12 cellular contexts compared by ENCODE assay signal in the genomic region with DNA sequence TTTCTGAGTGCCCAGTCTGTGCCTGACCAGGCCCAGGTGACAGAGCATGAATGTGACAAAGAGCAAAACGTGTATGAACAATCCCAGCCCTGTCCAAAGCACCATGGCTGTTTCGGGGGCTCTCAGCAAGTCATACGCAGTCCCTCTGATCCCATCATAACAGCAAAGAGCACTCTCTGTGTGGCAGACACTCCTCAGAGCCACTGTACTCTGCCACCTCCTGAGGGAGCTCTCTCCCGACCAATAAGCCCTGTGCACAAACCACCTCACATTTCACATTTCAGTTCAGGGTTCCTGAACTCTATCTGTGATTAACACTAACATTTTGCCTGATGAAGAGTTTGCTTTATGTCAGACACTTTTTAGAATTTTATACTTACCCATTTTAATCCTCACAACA. TPM values are rescaled to one million over a fixed set of nuclear protein-coding genes. Genes with fewer than 3 reads are reported as not detected.
DNase-seq lines count a peak whose midpoint lies in the region; ATAC-seq and TF ChIP-seq lines count a peak whose summit lies in the region.
"Had no signal": no experiment of that assay in that cellular context is flagged by ENCODE, and none has a peak within 500 bp of the region (broad histone marks: within the 10 kb centered on the region; RNA-seq: fewer than 3 reads in every experiment).

No MANE protein-coding gene starts in this region.

- dilution Hi-C loops in IMR-90 (cut with HindIII; ENCODE audit: low sequenced_read_pairs, unreplicated experiment): no loop called here

- TF ChIP-seq POLR2A in IMR-90 (IDR thresholded peaks at IDR 0.05; ENCODE audit: low read depth, low read length): no peak

- in situ Hi-C loops in IMR-90 (cut with MboI; ENCODE audit: low sequenced_read_pairs): no loop called here

- H4K8ac ChIP-seq in IMR-90 (ENCODE audit: low read depth in 2 of 2, low read length in 2 of 2): no peak overlapping the region
- no peak overlapping the region for H4K8ac ChIP-seq in trophoblast cell (ENCODE audit: low read depth, low read length)

- H3K27ac ChIP-seq in IMR-90 (ENCODE audit: insufficient read depth, low read length) (no peak overlapping the region), trophoblast cell (ENCODE audit: low read depth, low read length) (no peak overlapping the region)

- H2BK12ac ChIP-seq in trophoblast cell (ENCODE audit: low read length): no peak overlapping the region

- H3K4me3 Mint-ChIP-seq in activated T-cell treated with anti-CD3 and anti-CD28 coated beads, Interleukin-2, amount 50 U/mL, for 24 hours: no peak overlapping the region
- H3K4me3 Mint-ChIP-seq: activated T-helper 1 cell treated with anti-CD3 and anti-CD28 coated beads, Interleukin-12 subunit alpha, Interleukin-12 subunit beta, Interleukin-2, Interleukin-4 antibody, amounts not matched to agents 30 ng/mL and 10 ng/mL and 1 ng/mL, durations not matched to agents 14 hours and 24 hours and 36 hours had no signal

- no peak for TF ChIP-seq RAD21 in IMR-90 (IDR thresholded peaks at IDR 0.05; ENCODE audit: low read length)

- H4K91ac ChIP-seq in IMR-90 (ENCODE audit: insufficient read depth, low read depth, low read length) (no peak overlapping the region), trophoblast cell (ENCODE audit: low read depth, low read length) (no peak overlapping the region)

- H3K27me3 ChIP-seq in IMR-90 (ENCODE audit: control insufficient read depth, insufficient read depth, low read length): no peaks in the 10 kb centered on the region
- no peaks in the 10 kb centered on the region for H3K27me3 ChIP-seq in trophoblast cell (ENCODE audit: insufficient read depth, low read length)

- TF ChIP-seq CTCF in IMR-90 (conservative IDR thresholded peaks at IDR 0.05; ENCODE audit: low read depth, low read length): 0 out of 2 replicates have a peak, but pooled peaks have one; percentile 13

- H2BK15ac ChIP-seq in IMR-90 (ENCODE audit: low read depth, low read length): no peak overlapping the region

- H2BK120ac ChIP-seq in IMR-90 (ENCODE audit: low read depth, low read length) (no peak overlapping the region), trophoblast cell (ENCODE audit: insufficient read depth, low read length, poor library complexity) (no peak overlapping the region)

- H3K79me1 ChIP-seq in IMR-90 (ENCODE audit: low read depth in 1 of 2, low read length in 2 of 2): peaks cover 33 to 80% of the 10 kb centered on the region in 2 experiments
- H3K79me1 ChIP-seq in trophoblast cell (ENCODE audit: low read length): no peaks in the 10 kb centered on the region

- DNase-seq in activated T-cell treated with anti-CD3 and anti-CD28 coated beads, Interleukin-2, amount 50 U/mL, for 24 hours: no peak
- DNase-seq in activated T-cell treated with anti-CD3 and anti-CD28 coated beads, Interleukin-2, amount 50 U/mL, for 48 hours: no peak
- DNase-seq in IMR-90 (no peak), cerebellar cortex (ENCODE audit: low spot score) (peak; percentile 46), trophoblast cell (no peak), AG08396 (ENCODE audit: low spot score) (no peak), COLO668 (lab: John Stamatoyannopoulos, UW; ENCODE audit: unreplicated experiment) (no peak)
- DNase-seq: NCI-H526, T-helper 9 cell had no signal

- peaks cover 6% of the 10 kb centered on the region; the same call in 1 of the 2 replicates for H3K36me3 ChIP-seq in IMR-90 (ENCODE audit: control insufficient read depth, insufficient read depth, low read length)
- peaks cover 9 to 26% of the 10 kb centered on the region in 2 experiments for H3K36me3 ChIP-seq in trophoblast cell (ENCODE audit: control insufficient read depth in 1 of 2, insufficient read depth in 2 of 2, low read length in 2 of 2)

- H3K27me3 Mint-ChIP-seq in activated T-cell treated with anti-CD3 and anti-CD28 coated beads, Interleukin-2, amount 50 U/mL, for 24 hours: no peaks in the 10 kb centered on the region
- H3K27me3 Mint-ChIP-seq: progenitor cell of endocrine pancreas had no signal

- H4K12ac ChIP-seq in trophoblast cell (ENCODE audit: low read depth, low read length): no peak overlapping the region

- no peak overlapping the region for H2AK5ac ChIP-seq in IMR-90 (ENCODE audit: low read depth, low read length)
- H2AK5ac ChIP-seq in trophoblast cell (ENCODE audit: low read length): no peak overlapping the region

- H3K4me1 ChIP-seq in IMR-90 (ENCODE audit: control insufficient read depth, insufficient read depth, low read length): peaks cover 7% of the 10 kb centered on the region
- peaks cover 5 to 8% of the 10 kb centered on the region in 2 experiments for H3K4me1 ChIP-seq in trophoblast cell (ENCODE audit: control insufficient read depth in 1 of 2, insufficient read depth in 2 of 2, low read length in 2 of 2)

- 40% methylated on average over 1 of the region's 4 CpGs; no CpG with 5 or more reads in 1 of the 2 experiments for WGBS in IMR-90 (ENCODE audit: extremely low coverage in 2 of 2, insufficient read length in 1 of 2), 2 experiments
- no CpG with 5 or more reads among the region's 4 CpGs for WGBS in trophoblast cell (ENCODE audit: extremely low coverage, insufficient coverage, insufficient read length)

- H3K9me3 ChIP-seq in IMR-90 (ENCODE audit: control insufficient read depth, insufficient read depth, low read length) (no peaks in the 10 kb centered on the region), trophoblast cell (ENCODE audit: insufficient read depth, low read depth, low read length) (peaks cover 3% of the 10 kb centered on the region)

- BruUV-seq in IMR-90 (replicated peaks; lab: Mats Ljungman, UMichigan): no TSS peak

- H3K4ac ChIP-seq in IMR-90 (ENCODE audit: low read depth, low read length) (no peak overlapping the region), trophoblast cell (ENCODE audit: low read depth, low read length) (peak overlapping the region; percentile 57)

- H3K4me3 ChIP-seq in IMR-90 (ENCODE audit: insufficient read depth, low read depth, low read length): no peak overlapping the region
- no peak overlapping the region for H3K4me3 ChIP-seq in trophoblast cell (ENCODE audit: low read depth, low read length)

- H3K36me3 Mint-ChIP-seq in activated T-cell treated with anti-CD3 and anti-CD28 coated beads, Interleukin-2, amount 50 U/mL, for 24 hours (ENCODE audit: low read depth): peaks cover 37% of the 10 kb centered on the region

- peaks cover 84% of the 10 kb centered on the region for H4K20me1 ChIP-seq in IMR-90 (ENCODE audit: insufficient read depth, low read length)

- no peaks in the 10 kb centered on the region for H3K9me3 Mint-ChIP-seq in activated T-cell treated with anti-CD3 and anti-CD28 coated beads, Interleukin-2, amount 50 U/mL, for 24 hours
- H3K9me3 Mint-ChIP-seq: activated T-helper 1 cell treated with anti-CD3 and anti-CD28 coated beads, Interleukin-12 subunit alpha, Interleukin-12 subunit beta, Interleukin-2, Interleukin-4 antibody, amounts not matched to agents 30 ng/mL and 10 ng/mL and 1 ng/mL, durations not matched to agents 14 hours and 24 hours and 36 hours had no signal

- POLR2A ChIA-PET in IMR-90 (lab: Charles Lee; ENCODE audit: unreplicated experiment): no interaction called here

- intact Hi-C loops in IMR-90 (cut with micrococcal nuclease): no loop called here

- H3K9ac ChIP-seq in IMR-90 (ENCODE audit: low read depth, low read length) (no peak overlapping the region), trophoblast cell (ENCODE audit: low read length) (no peak overlapping the region)

- H2AFZ ChIP-seq in IMR-90 (replicated peaks; ENCODE audit: low read length, poor library complexity) (no peak overlapping the region), trophoblast cell (ENCODE audit: insufficient read depth, low read length, poor library complexity) (no peak overlapping the region)

- H2BK5ac ChIP-seq in IMR-90 (ENCODE audit: low read depth, low read length, poor library complexity, severe bottlenecking): no peak overlapping the region
- no peak overlapping the region for H2BK5ac ChIP-seq in trophoblast cell (ENCODE audit: low read depth, low read length, poor library complexity)

- H2BK20ac ChIP-seq in IMR-90 (ENCODE audit: low read depth, low read length): no peak overlapping the region

- H3K14ac ChIP-seq in IMR-90 (replicated peaks; ENCODE audit: low read depth, low read length): no peak overlapping the region
- no peak overlapping the region for H3K14ac ChIP-seq in trophoblast cell (ENCODE audit: low read length)

- peaks cover 26% of the 10 kb centered on the region for H3K79me2 ChIP-seq in trophoblast cell (ENCODE audit: control insufficient read depth, insufficient read depth, low read length, poor library complexity)

- peak; percentile 56 for ATAC-seq in IMR-90 (ENCODE audit: low read depth)
- no peak for ATAC-seq in HG03175 (IDR thresholded peaks at IDR 0.05; ENCODE audit: unreplicated experiment)

- H3K4me2 ChIP-seq in IMR-90 (ENCODE audit: low read depth, low read length) (no peak overlapping the region), trophoblast cell (ENCODE audit: low read length) (no peak overlapping the region)

- peak overlapping the region; percentile 67 for H3K27ac Mint-ChIP-seq in activated T-cell treated with anti-CD3 and anti-CD28 coated beads, Interleukin-2, amount 50 U/mL, for 24 hours
- H3K27ac Mint-ChIP-seq: activated T-helper 1 cell treated with anti-CD3 and anti-CD28 coated beads, Interleukin-12 subunit alpha, Interleukin-12 subunit beta, Interleukin-2, Interleukin-4 antibody, amounts not matched to agents 30 ng/mL and 10 ng/mL and 1 ng/mL, durations not matched to agents 14 hours and 24 hours and 36 hours had no signal

- H2AK9ac ChIP-seq in IMR-90 (replicated peaks; ENCODE audit: low read depth, low read length, poor library complexity): no peak overlapping the region

- peaks cover 50% of the 10 kb centered on the region for H3K9me1 ChIP-seq in IMR-90 (ENCODE audit: insufficient read depth, low read length)

- no peak overlapping the region for H4K5ac ChIP-seq in IMR-90 (ENCODE audit: low read depth, low read length)

- H3K4me1 Mint-ChIP-seq in activated T-cell treated with anti-CD3 and anti-CD28 coated beads, Interleukin-2, amount 50 U/mL, for 24 hours (ENCODE audit: low read depth): peaks cover 78% of the 10 kb centered on the region

- H3K18ac ChIP-seq in IMR-90 (ENCODE audit: low read depth, low read length) (no peak overlapping the region), trophoblast cell (ENCODE audit: low read length) (no peak overlapping the region)

- no peak overlapping the region for H3K56ac ChIP-seq in IMR-90 (ENCODE audit: extremely low read depth, insufficient read depth, low read length)

- CTCF ChIA-PET in IMR-90 (lab: Yijun Ruan, JAX): no interaction called here

- H3K23ac ChIP-seq in IMR-90 (ENCODE audit: low read depth, low read length) (no peak overlapping the region), trophoblast cell (ENCODE audit: low read length) (no peak overlapping the region)

RNA-seq across cellular contexts. Expression of gene DGCR2, which starts 6.6 kb away (rescaled TPM):
- total RNA-seq in IMR-90 (2012; rRNA removed): 17.2 and 18.6 TPM in 2 replicates
- polyA plus RNA-seq in IMR-90 (2012; rRNA removed): 33.5 and 35.4 TPM in 2 replicates
- polyA plus RNA-seq in IMR-90 (2012; cell fraction: cytosol; rRNA removed): 29.9 and 40.0 TPM in 2 replicates
- polyA plus RNA-seq in IMR-90 (2012; cell fraction: nucleus; rRNA removed; ENCODE audit: low replicate concordance): 21.0 and 41.5 TPM in 2 replicates
- 38.8 and 39.4 TPM in 2 replicates for polyA plus RNA-seq in trophoblast cell (2013)

RNA-seq across cellular contexts. Expression of gene TSSK2, which starts 15.5 kb away (rescaled TPM):
- total RNA-seq in IMR-90 (2012; rRNA removed): not detected in 2 replicates
- polyA plus RNA-seq in IMR-90 (2012; rRNA removed): not detected in 2 replicates
- not detected in 2 replicates for polyA plus RNA-seq in IMR-90 (2012; cell fraction: cytosol; rRNA removed)
- not detected in 2 replicates for polyA plus RNA-seq in IMR-90 (2012; cell fraction: nucleus; rRNA removed; ENCODE audit: low replicate concordance)
- polyA plus RNA-seq in trophoblast cell (2013): not detected in 2 replicates
- total RNA-seq: activated T-helper 1 cell treated with anti-CD3 and anti-CD28 coated beads, Interleukin-12 subunit alpha, Interleukin-12 subunit beta, Interleukin-2, Interleukin-4 antibody, amounts not matched to agents 30 ng/mL and 10 ng/mL and 1 ng/mL, durations not matched to agents 14 hours and 24 hours and 36 hours; progenitor cell of endocrine pancreas had no signal

RNA-seq across cellular contexts. Expression of gene ESS2, which starts 28.8 kb away (rescaled TPM):
- 13.4 and 16.7 TPM in 2 replicates for total RNA-seq in IMR-90 (2012; rRNA removed)
- polyA plus RNA-seq in IMR-90 (2012; rRNA removed): 17.3 and 18.3 TPM in 2 replicates
- 19.4 and 22.2 TPM in 2 replicates for polyA plus RNA-seq in IMR-90 (2012; cell fraction: cytosol; rRNA removed)
- 22.1 and 33.4 TPM in 2 replicates for polyA plus RNA-seq in IMR-90 (2012; cell fraction: nucleus; rRNA removed; ENCODE audit: low replicate concordance)
- polyA plus RNA-seq in trophoblast cell (2013): 10.5 and 10.8 TPM in 2 replicates

RNA-seq across cellular contexts. Expression of gene GSC2, which starts 34.5 kb away (rescaled TPM):
- total RNA-seq in IMR-90 (2012; rRNA removed): not detected in 2 replicates
- not detected in 2 replicates for polyA plus RNA-seq in IMR-90 (2012; rRNA removed)
- not detected in 2 replicates for polyA plus RNA-seq in IMR-90 (2012; cell fraction: cytosol; rRNA removed)
- not detected in 2 replicates for polyA plus RNA-seq in IMR-90 (2012; cell fraction: nucleus; rRNA removed; ENCODE audit: low replicate concordance)
- polyA plus RNA-seq in trophoblast cell (2013): not detected in 2 replicates
- total RNA-seq: progenitor cell of endocrine pancreas had no signal
